ENCODE assay signal across 1 cellular context in the genomic region with DNA sequence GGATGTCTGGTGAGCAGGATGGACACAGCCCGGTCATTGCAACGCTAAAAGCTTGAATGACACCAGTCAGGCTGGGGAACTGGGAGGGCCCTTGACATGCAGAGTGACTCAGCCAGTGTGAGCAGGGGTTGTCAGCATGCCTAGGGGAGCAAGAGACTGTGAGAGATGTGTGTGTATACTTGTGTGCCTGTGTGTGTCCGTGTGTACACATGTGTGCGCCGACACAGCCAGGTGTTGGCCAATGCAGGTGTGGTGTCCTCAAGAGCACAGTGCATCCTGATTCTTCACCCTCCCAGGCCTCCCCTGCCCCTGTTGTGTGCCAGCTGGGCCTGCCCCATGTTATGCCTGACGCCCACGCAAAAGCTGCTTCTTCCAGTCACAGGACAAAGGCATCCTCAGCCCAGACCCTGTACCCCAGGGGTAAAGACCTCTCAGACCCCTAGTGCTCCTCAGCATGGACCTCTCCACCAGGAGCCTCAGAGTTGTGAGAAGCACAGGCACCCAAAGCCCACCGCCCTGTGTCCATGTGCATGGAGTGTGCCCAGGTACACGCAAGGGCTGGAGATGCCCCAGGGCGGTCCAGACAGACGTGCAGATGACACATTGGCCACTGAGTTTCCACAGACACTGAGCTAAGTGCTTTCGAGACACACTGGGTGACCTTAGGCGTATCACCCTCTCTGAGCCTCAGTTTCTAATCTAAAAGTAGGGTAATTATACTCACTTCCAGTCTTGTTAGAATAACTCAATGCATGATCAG.
A peak's percentile ranks its signal among the peaks of the same experiment; 100 is the strongest.
TF ChIP-seq lines count a peak whose summit lies in the region.

No MANE protein-coding gene starts in this region.

TF ChIP-seq in WTC11, 78 proteins besides CTCF, POLR2A, EP300 and RAD21 (continued from another document):
- TF ChIP-seq, protein P1, sequence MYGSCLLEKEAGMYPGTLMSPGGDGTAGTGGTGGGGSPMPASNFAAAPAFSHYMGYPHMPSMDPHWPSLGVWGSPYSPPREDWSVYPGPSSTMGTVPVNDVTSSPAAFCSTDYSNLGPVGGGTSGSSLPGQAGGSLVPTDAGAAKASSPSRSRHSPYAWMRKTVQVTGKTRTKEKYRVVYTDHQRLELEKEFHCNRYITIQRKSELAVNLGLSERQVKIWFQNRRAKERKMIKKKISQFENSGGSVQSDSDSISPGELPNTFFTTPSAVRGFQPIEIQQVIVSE (CRISPR knock-in tag; IDR thresholded peaks at IDR 0.05; ENCODE audit: borderline replicate concordance): no peak
- TF ChIP-seq, protein P2, sequence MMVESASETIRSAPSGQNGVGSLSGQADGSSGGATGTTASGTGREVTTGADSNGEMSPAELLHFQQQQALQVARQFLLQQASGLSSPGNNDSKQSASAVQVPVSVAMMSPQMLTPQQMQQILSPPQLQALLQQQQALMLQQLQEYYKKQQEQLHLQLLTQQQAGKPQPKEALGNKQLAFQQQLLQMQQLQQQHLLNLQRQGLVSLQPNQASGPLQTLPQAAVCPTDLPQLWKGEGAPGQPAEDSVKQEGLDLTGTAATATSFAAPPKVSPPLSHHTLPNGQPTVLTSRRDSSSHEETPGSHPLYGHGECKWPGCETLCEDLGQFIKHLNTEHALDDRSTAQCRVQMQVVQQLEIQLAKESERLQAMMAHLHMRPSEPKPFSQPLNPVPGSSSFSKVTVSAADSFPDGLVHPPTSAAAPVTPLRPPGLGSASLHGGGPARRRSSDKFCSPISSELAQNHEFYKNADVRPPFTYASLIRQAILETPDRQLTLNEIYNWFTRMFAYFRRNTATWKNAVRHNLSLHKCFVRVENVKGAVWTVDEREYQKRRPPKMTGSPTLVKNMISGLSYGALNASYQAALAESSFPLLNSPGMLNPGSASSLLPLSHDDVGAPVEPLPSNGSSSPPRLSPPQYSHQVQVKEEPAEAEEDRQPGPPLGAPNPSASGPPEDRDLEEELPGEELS (CRISPR knock-in tag; IDR thresholded peaks at IDR 0.05): no peak
- peak; percentile 79 for TF ChIP-seq GABPB1 (CRISPR knock-in tag; IDR thresholded peaks at IDR 0.05)
